In genomic region chr1:213987422-213987875, GRCh38 we compare ENCODE assay signal across 8 cellular contexts. TPM values are rescaled to one million over a fixed set of nuclear protein-coding genes. Genes with fewer than 3 reads are reported as not detected.
DNase-seq lines count a peak whose midpoint lies in the region; ATAC-seq, FAIRE-seq and TF ChIP-seq lines count a peak whose summit lies in the region.

No MANE protein-coding gene starts in this region.

- no peak for FAIRE-seq in astrocyte (lab: Jason Lieb, UNC)

- H3K4me1 ChIP-seq in astrocyte (ENCODE audit: insufficient read depth, low read length): peaks cover 16% of the 10 kb centered on the region
- peaks cover 53% of the 10 kb centered on the region for H3K4me1 ChIP-seq in suprapubic skin

- DNase-seq in AG08395 (ENCODE audit: low spot score) (peak; percentile 12), HT-29 (ENCODE audit: low spot score) (peak; percentile 51), astrocyte (ENCODE audit: low read depth) (no peak), kidney epithelial cell (ENCODE audit: low read depth) (no peak), suprapubic skin (ENCODE audit: low spot score in 2 of 2) (no peak), DMS79 (lab: John Stamatoyannopoulos, UW) (no peak), posterior vena cava (ENCODE audit: low spot score) (no peak)

- peak overlapping the region; percentile 95 for H3K4me2 ChIP-seq in astrocyte (ENCODE audit: low read length)

- TF ChIP-seq EP300 in suprapubic skin (IDR thresholded peaks at IDR 0.05): no peak

- peak overlapping the region; percentile 24 for H3K27ac ChIP-seq in astrocyte (ENCODE audit: low read depth, low read length)
- peak overlapping the region; percentile 70 for H3K27ac ChIP-seq in suprapubic skin

- H3K27ac Mint-ChIP-seq in astrocyte (ENCODE audit: unreplicated experiment): peak overlapping the region; percentile 89

- TF ChIP-seq CTCF in astrocyte (IDR thresholded peaks at IDR 0.05; ENCODE audit: insufficient read depth, low read depth, low read length) (no peak), kidney epithelial cell (IDR thresholded peaks at IDR 0.05; ENCODE audit: insufficient read depth, low read length, poor library complexity, severe bottlenecking) (no peak), suprapubic skin (IDR thresholded peaks at IDR 0.05) (no peak)

- ATAC-seq in GM19025 (IDR thresholded peaks at IDR 0.05; ENCODE audit: low read depth, unreplicated experiment): peak; percentile 52

- no peaks in the 10 kb centered on the region for H3K9me3 ChIP-seq in astrocyte (ENCODE audit: insufficient read depth, low read depth, low read length)
- H3K9me3 ChIP-seq in suprapubic skin: no peaks in the 10 kb centered on the region

- no peaks in the 10 kb centered on the region for H3K36me3 ChIP-seq in astrocyte (ENCODE audit: insufficient read depth, low read length)
- H3K36me3 ChIP-seq in kidney epithelial cell (ENCODE audit: control insufficient read depth, insufficient read depth, low read length): no peaks in the 10 kb centered on the region
- H3K36me3 ChIP-seq in suprapubic skin: no peaks in the 10 kb centered on the region

- TF ChIP-seq POLR2A in suprapubic skin (IDR thresholded peaks at IDR 0.05): no peak

- H3K9ac ChIP-seq in astrocyte (ENCODE audit: low read length): peak overlapping the region; percentile 80

- peak overlapping the region; percentile 68 for H2AFZ ChIP-seq in astrocyte (ENCODE audit: low read depth, low read length)

- H3K4me3 Mint-ChIP-seq in astrocyte (ENCODE audit: unreplicated experiment): peak overlapping the region; percentile 94

- WGBS in suprapubic skin: under 1% methylated on average over 29 of the region's 32 CpGs

- H3K27me3 Mint-ChIP-seq in astrocyte (ENCODE audit: low read depth, unreplicated experiment): peaks cover 56% of the 10 kb centered on the region

- intact Hi-C loops in posterior vena cava (cut with DNase I): no loop called here

- no peaks in the 10 kb centered on the region for H3K9me3 Mint-ChIP-seq in astrocyte (ENCODE audit: unreplicated experiment)

- H3K36me3 Mint-ChIP-seq in astrocyte (ENCODE audit: low read depth, unreplicated experiment): no peaks in the 10 kb centered on the region

- H3K4me1 Mint-ChIP-seq in astrocyte (ENCODE audit: low read depth, unreplicated experiment): peaks cover 5% of the 10 kb centered on the region

- H3K4me3 ChIP-seq in astrocyte (ENCODE audit: insufficient read depth, low read depth, low read length) (peak overlapping the region; percentile 72), kidney epithelial cell (ENCODE audit: low read depth, low read length) (peak overlapping the region; percentile 58), suprapubic skin (peak overlapping the region; percentile 62)

- H4K20me1 ChIP-seq in astrocyte (ENCODE audit: insufficient read depth, low read length): no peaks in the 10 kb centered on the region

- H3K79me2 ChIP-seq in astrocyte (ENCODE audit: insufficient read depth, low read length): no peaks in the 10 kb centered on the region

- H3K27me3 ChIP-seq in astrocyte (ENCODE audit: insufficient read depth, low read length): peaks cover 56% of the 10 kb centered on the region
- H3K27me3 ChIP-seq in kidney epithelial cell (ENCODE audit: control insufficient read depth, insufficient read depth, low read length): peaks cover 61% of the 10 kb centered on the region
- peaks cover 52% of the 10 kb centered on the region for H3K27me3 ChIP-seq in suprapubic skin

RNA-seq across cellular contexts. Expression of gene PROX1, which starts 0.3 kb away (rescaled TPM):
- total RNA-seq in HT-29 (2014; rRNA removed; shearing (Covaris generic)): 0.94 and 1.0 TPM in 2 replicates
- 1.9 and 4.8 TPM in 2 replicates for total RNA-seq in astrocyte
- 0.88 and 0.96 TPM in 2 replicates for total RNA-seq in kidney epithelial cell
- total RNA-seq in suprapubic skin: 1 to 10 TPM in 3 of 4 donors, under 1 TPM in 1; 0.68 to 1.9 (median 1.3) TPM
- 10 to 100 TPM in 1 of 2 donors, 1 to 10 TPM in 1; 8.8 to 13.7 TPM for total RNA-seq in posterior vena cava

Comparison
In these comparisons a context has a peak if more than half of its experiments do, and no peak if none do; other contexts are left out.
1. DNase-seq: peak in AG08395 (single experiment) and HT-29 (single experiment); none in astrocyte (single experiment), kidney epithelial cell (single experiment), suprapubic skin (0 of 2), DMS79 (single experiment) and posterior vena cava (single experiment).
2. Peak in every context shown above with its lines, with median percentiles within 50 percentile points of each other: H3K4me3 ChIP-seq.